Comparison of ENCODE assay signal across 19 cellular contexts in the genomic region with DNA sequence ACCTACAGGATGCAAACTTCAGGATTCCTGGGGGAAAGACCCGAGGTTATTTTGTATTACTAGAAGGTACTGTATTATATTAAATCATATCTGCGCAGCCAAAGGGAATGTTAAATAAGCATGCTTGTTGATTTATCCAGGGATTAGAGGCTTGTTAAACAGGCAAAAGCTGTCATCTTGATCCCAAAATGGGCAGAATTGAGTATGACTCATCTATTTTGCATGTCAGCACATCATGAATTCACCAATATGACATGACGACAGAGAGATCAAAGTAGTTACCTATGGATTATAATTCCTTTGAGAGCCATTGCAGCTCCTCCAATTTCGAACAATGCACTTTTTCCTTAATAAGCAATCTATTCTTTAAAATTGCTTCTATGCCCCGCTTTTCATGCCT.
DNase-seq lines count a peak whose midpoint lies in the region; ATAC-seq, FAIRE-seq and TF ChIP-seq lines count a peak whose summit lies in the region.
"Had no signal": no experiment of that assay in that cellular context is flagged by ENCODE, and none has a peak within 500 bp of the region (broad histone marks: within the 10 kb centered on the region; RNA-seq: fewer than 3 reads in every experiment).

No MANE protein-coding gene starts in this region.

- H3K36me3 Mint-ChIP-seq in WTC11: no peaks in the 10 kb centered on the region
- H3K36me3 Mint-ChIP-seq: CD4-positive, CD25-positive, alpha-beta regulatory T cell; CD8-positive, alpha-beta memory T cell had no signal

- H3K36me3 ChIP-seq in HepG2 (replicated peaks in 1 of 2; ENCODE audit: control insufficient read depth in 1 of 2, insufficient read depth in 2 of 2, low read length in 2 of 2) (no peaks in the 10 kb centered on the region), right lobe of liver (no peaks in the 10 kb centered on the region)
- H3K36me3 ChIP-seq: BLaER1 treated with 17β-estradiol and CSF1 and Interleukin-3, amounts not matched to agents 10 nM and 100 nM had no signal

- H3K27me3 Mint-ChIP-seq in WTC11 (ENCODE audit: low read depth): peaks cover 6% of the 10 kb centered on the region; the same call in 1 of the 2 replicates
- H3K27me3 Mint-ChIP-seq: CD4-positive, CD25-positive, alpha-beta regulatory T cell had no signal

- no peak overlapping the region for H3K4me3 Mint-ChIP-seq in WTC11
- H3K4me3 Mint-ChIP-seq: B cell; CD4-positive, CD25-positive, alpha-beta regulatory T cell; CD8-positive, alpha-beta memory T cell; H9 had no signal

- no peak overlapping the region for H2AFZ ChIP-seq in HepG2 (ENCODE audit: low read length)

- H3K4me3 ChIP-seq in HepG2 (replicated peaks in 1 of 3; ENCODE audit: insufficient read depth in 1 of 3, low read depth in 2 of 3, low read length in 3 of 3) (no peak overlapping the region), right lobe of liver (no peak overlapping the region)
- H3K4me3 ChIP-seq: BLaER1 treated with 17β-estradiol and CSF1 and Interleukin-3, amounts not matched to agents 10 nM and 100 nM had no signal

- POLR2A ChIA-PET in HepG2 (lab: Yijun Ruan, JAX) (no interaction called here), WTC11 (lab: Charles Lee) (no interaction called here)

- peaks cover 37% of the 10 kb centered on the region for H3K4me1 Mint-ChIP-seq in WTC11
- H3K4me1 Mint-ChIP-seq: CD4-positive, CD25-positive, alpha-beta regulatory T cell; CD8-positive, alpha-beta memory T cell had no signal

- intact Hi-C loops in HepG2 (cut with micrococcal nuclease; ENCODE audit: unreplicated experiment): no loop called here
- intact Hi-C loops in right lobe of liver (cut with DNase I): no loop called here

- in situ Hi-C loops in HepG2 (cut with HindIII; ENCODE audit: extremely low pct_ligation_motif_present, low pct_unique_long_range_greater_than_20kb): no loop called here

- TF ChIP-seq EP300 in HepG2 (IDR thresholded peaks at IDR 0.05; ENCODE audit: low read depth in 2 of 2, low read length in 2 of 2) (no peak), HepG2 (CRISPR knock-in tag; IDR thresholded peaks at IDR 0.05; ENCODE audit: borderline replicate concordance) (no peak)

- H4K20me1 ChIP-seq in HepG2 (ENCODE audit: insufficient read depth, low read length): no peaks in the 10 kb centered on the region
- H4K20me1 ChIP-seq: BLaER1 treated with 17β-estradiol and CSF1 and Interleukin-3, amounts not matched to agents 10 nM and 100 nM had no signal

- ATAC-seq in HepG2: no peak
- no peak for ATAC-seq in right lobe of liver
- peak; percentile 53 for ATAC-seq in esophagus mucosa
- ATAC-seq in WTC11: no peak

- WGBS in HepG2 (ENCODE audit: low lambda C conversion rate): 85% methylated on average over 5 of the region's 5 CpGs
- 62% methylated on average over 5 of the region's 5 CpGs for WGBS in right lobe of liver (ENCODE audit: insufficient coverage, low coverage, low lambda C conversion rate, missing lambda C conversion rate)

- H3K27me3 ChIP-seq in HepG2 (ENCODE audit: control insufficient read depth in 1 of 2, insufficient read depth in 2 of 2, low read length in 2 of 2) (no peaks in the 10 kb centered on the region), right lobe of liver (no peaks in the 10 kb centered on the region)
- H3K27me3 ChIP-seq: BLaER1 treated with 17β-estradiol and CSF1 and Interleukin-3, amounts not matched to agents 10 nM and 100 nM had no signal

- H3K4me1 ChIP-seq in HepG2 (ENCODE audit: insufficient read depth, low read length): peaks cover 36% of the 10 kb centered on the region
- no peaks in the 10 kb centered on the region for H3K4me1 ChIP-seq in right lobe of liver

- TF ChIP-seq POLR2A in HepG2 (IDR thresholded peaks at IDR 0.05; ENCODE audit: insufficient read depth in 1 of 2, low read depth in 2 of 2, low read length in 2 of 2): no peak
- TF ChIP-seq POLR2A in right lobe of liver (IDR thresholded peaks at IDR 0.05): no peak

- H3K9me3 ChIP-seq in HepG2 (ENCODE audit: low read length): no peaks in the 10 kb centered on the region
- no peaks in the 10 kb centered on the region for H3K9me3 ChIP-seq in right lobe of liver
- H3K9me3 ChIP-seq: BLaER1 treated with 17β-estradiol and CSF1 and Interleukin-3, amounts not matched to agents 10 nM and 100 nM had no signal

- H3K27ac ChIP-seq in HepG2 (ENCODE audit: extremely low read length, insufficient read depth, low read length) (no peak overlapping the region), right lobe of liver (no peak overlapping the region)
- H3K27ac ChIP-seq: BLaER1 treated with 17β-estradiol and CSF1 and Interleukin-3, amounts not matched to agents 10 nM and 100 nM had no signal

- no TSS peak for BruUV-seq in HepG2 (replicated peaks; lab: Mats Ljungman, UMichigan)

- H3K27ac Mint-ChIP-seq in WTC11: no peak overlapping the region
- H3K27ac Mint-ChIP-seq: B cell; CD4-positive, CD25-positive, alpha-beta regulatory T cell; CD8-positive, alpha-beta memory T cell; H9 had no signal

- no peak overlapping the region for H3K9ac ChIP-seq in HepG2 (ENCODE audit: insufficient read depth, low read depth, low read length)
- H3K9ac ChIP-seq: BLaER1 treated with 17β-estradiol and CSF1 and Interleukin-3, amounts not matched to agents 10 nM and 100 nM had no signal

- no peaks in the 10 kb centered on the region for H3K9me3 Mint-ChIP-seq in WTC11
- H3K9me3 Mint-ChIP-seq: H9 had no signal

- no peak for TF ChIP-seq CTCF in HepG2 (CRISPR knock-in tag; IDR thresholded peaks at IDR 0.05)
- no peak for TF ChIP-seq CTCF in right lobe of liver (IDR thresholded peaks at IDR 0.05)
- no peak for TF ChIP-seq CTCF in WTC11 (IDR thresholded peaks at IDR 0.05)

- H3K4me2 ChIP-seq in HepG2 (ENCODE audit: low read depth, low read length): no peak overlapping the region
- H3K4me2 ChIP-seq: BLaER1 treated with 17β-estradiol and CSF1 and Interleukin-3, amounts not matched to agents 10 nM and 100 nM had no signal

- no peaks in the 10 kb centered on the region for H3K79me2 ChIP-seq in HepG2 (ENCODE audit: insufficient read depth, low read length)

- no peak for TF ChIP-seq RAD21 in HepG2 (CRISPR knock-in tag; IDR thresholded peaks at IDR 0.05)

- no peak for FAIRE-seq in HepG2 (lab: Jason Lieb, UNC)
- FAIRE-seq: G401.6, GM12891, GM19239, H1 had no signal

- no peak for DNase-seq in HepG2 (ENCODE audit: low spot score)
- no peak for DNase-seq in right lobe of liver
- DNase-seq in SHP77 treated with DMSO at 0.1 percent for 48 hours (lab: John Stamatoyannopoulos, UW): peak; percentile 3
- DNase-seq in WTC11 (ENCODE audit: low spot score): no peak
- DNase-seq in NK-92 (lab: John Stamatoyannopoulos, UW; ENCODE audit: unreplicated experiment): no peak
- no peak for DNase-seq in RKO (ENCODE audit: low spot score)
- DNase-seq: 8988T; CD4-positive, CD25-positive, alpha-beta regulatory T cell; CD8-positive, alpha-beta memory T cell; COR-L47; DMS 273 treated with DMSO at 0.1 percent for 48 hours; H9 had no signal

- CTCF ChIA-PET in HepG2 (lab: Yijun Ruan, JAX; ENCODE audit: low intra/inter-chr PET ratio, low total read pairs) (no interaction called here), WTC11 (lab: Charles Lee) (no interaction called here)

TF ChIP-seq in HepG2, 621 proteins besides CTCF, POLR2A, EP300 and RAD21:
- TF ChIP-seq NFE2L2 (IDR thresholded peaks at IDR 0.05; ENCODE audit: low read length): peak; percentile 39; the same call in 1 of the 2 replicates
- TF ChIP-seq, protein P1, sequence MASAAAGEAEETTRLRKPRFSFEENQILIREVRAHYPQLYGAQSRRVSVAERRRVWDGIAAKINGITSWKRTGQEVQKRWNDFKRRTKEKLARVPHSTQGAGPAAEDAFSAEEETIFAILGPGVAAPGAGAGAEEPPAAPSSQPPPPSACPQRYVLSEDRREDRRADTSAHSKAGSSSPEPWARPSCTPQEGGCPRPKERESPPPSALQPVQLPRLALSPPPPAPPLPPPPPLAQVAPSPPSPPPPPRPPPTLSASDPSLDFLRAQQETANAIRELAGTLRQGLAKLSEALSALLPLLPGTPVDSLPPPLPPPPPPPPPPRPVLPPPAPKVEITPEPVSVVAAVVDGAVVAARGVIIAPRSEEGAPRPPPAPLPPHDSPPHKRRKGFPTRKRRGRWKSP (CRISPR knock-in tag; IDR thresholded peaks at IDR 0.05): no peak

TF ChIP-seq in WTC11, 78 proteins besides CTCF, POLR2A, EP300 and RAD21:
- TF ChIP-seq MYBL2 (CRISPR knock-in tag; IDR thresholded peaks at IDR 0.05) (no peak), SP1 (CRISPR knock-in tag; conservative IDR thresholded peaks at IDR 0.05) (no peak), CBFB (CRISPR knock-in tag; IDR thresholded peaks at IDR 0.05; ENCODE audit: low read depth) (no peak), OVOL2 (CRISPR knock-in tag; IDR thresholded peaks at IDR 0.05; ENCODE audit: borderline replicate concordance) (no peak), MXD4 (CRISPR knock-in tag; IDR thresholded peaks at IDR 0.05; ENCODE audit: borderline replicate concordance) (no peak), GTF2I (CRISPR knock-in tag; conservative IDR thresholded peaks at IDR 0.05) (no peak)
- TF ChIP-seq, protein P2, sequence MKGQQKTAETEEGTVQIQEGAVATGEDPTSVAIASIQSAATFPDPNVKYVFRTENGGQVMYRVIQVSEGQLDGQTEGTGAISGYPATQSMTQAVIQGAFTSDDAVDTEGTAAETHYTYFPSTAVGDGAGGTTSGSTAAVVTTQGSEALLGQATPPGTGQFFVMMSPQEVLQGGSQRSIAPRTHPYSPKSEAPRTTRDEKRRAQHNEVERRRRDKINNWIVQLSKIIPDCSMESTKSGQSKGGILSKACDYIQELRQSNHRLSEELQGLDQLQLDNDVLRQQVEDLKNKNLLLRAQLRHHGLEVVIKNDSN (CRISPR knock-in tag; IDR thresholded peaks at IDR 0.05): no peak
